ENCODE assay signal across 40 cellular contexts in genomic region chr6:63744810-63745209, GRCh38.
"Had no signal": no experiment of that assay in that cellular context is flagged by ENCODE, and none has a peak within 500 bp of the region (broad histone marks: within the 10 kb centered on the region; RNA-seq: fewer than 3 reads in every experiment).

No MANE protein-coding gene starts in this region.

- DNase-seq: activated effector memory CD4-positive, alpha-beta T cell treated with anti-CD3 and anti-CD28 coated beads, Interleukin-2, amount 50 U/mL, for 16 hours; activated effector memory CD4-positive, alpha-beta T cell treated with Interleukin-2 at 50 U/mL for 16 hours; activated gamma-delta T cell; activated gamma-delta T cell treated with Interleukin-2 at 50 U/mL for 16 hours; activated naive CD4-positive, alpha-beta T cell; activated naive CD4-positive, alpha-beta T cell treated with anti-CD3 and anti-CD28 coated beads for 36 hours; activated naive CD4-positive, alpha-beta T cell treated with anti-CD3 and anti-CD28 coated beads, Interleukin-2, amount 10 ng/mL, durations not matched to agents 7 days and 5 days; activated naive CD4-positive, alpha-beta T cell treated with anti-CD3 and anti-CD28 coated beads, Interleukin-2, amount 50 U/mL, for 16 hours; activated naive CD4-positive, alpha-beta T cell treated with Interleukin-2 at 50 U/mL for 16 hours; activated naive CD8-positive, alpha-beta T cell treated with anti-CD3 and anti-CD28 coated beads for 36 hours; activated naive CD8-positive, alpha-beta T cell treated with anti-CD3 and anti-CD28 coated beads, Interleukin-2, amount 10 ng/mL, durations not matched to agents 7 days and 5 days; activated naive CD8-positive, alpha-beta T cell treated with anti-CD3 and anti-CD28 coated beads, Interleukin-2, amount 50 U/mL, for 24 hours; activated T-cell treated with anti-CD3 and anti-CD28 coated beads, Interleukin-2, amount 50 U/mL, for 1 hour; activated T-cell treated with anti-CD3 and anti-CD28 coated beads, Interleukin-2, amount 50 U/mL, for 24 hours; activated T-cell treated with anti-CD3 and anti-CD28 coated beads, Interleukin-2, amount 50 U/mL, for 4 hours; activated T-cell treated with anti-CD3 and anti-CD28 coated beads, Interleukin-2, amount 50 U/mL, for 48 hours; activated T-cell treated with anti-CD3 and anti-CD28 coated beads, Interleukin-2, amount 50 U/mL, for 72 hours; adrenal gland; amniotic stem cell; amygdala; anterior cingulate cortex; aorta; body of pancreas; brain microvascular endothelial cell; caudate nucleus; central memory CD4-positive, alpha-beta T cell; cerebellar nuclear complex had no signal

- H3K9me3 Mint-ChIP-seq: activated T-helper 1 cell treated with anti-CD3 and anti-CD28 coated beads, Interleukin-12 subunit alpha, Interleukin-12 subunit beta, Interleukin-2, Interleukin-4 antibody, amounts not matched to agents 30 ng/mL and 10 ng/mL and 1 ng/mL, durations not matched to agents 14 hours and 24 hours and 36 hours; activated T-helper 17 cell treated with anti-CD3 and anti-CD28 coated beads, Interleukin-2, amount 50 U/mL, for 72 hours; central memory CD8-positive, alpha-beta T cell had no signal

- H3K27ac ChIP-seq: adrenal gland, ascending aorta, body of pancreas, brain microvascular endothelial cell, breast epithelium, cardiac muscle cell had no signal

- FAIRE-seq: astrocyte, bronchial epithelial cell had no signal

- H3K4me1 Mint-ChIP-seq: activated naive CD4-positive, alpha-beta T cell treated with anti-CD3 and anti-CD28 coated beads, Interleukin-2, amount 10 ng/mL, durations not matched to agents 7 days and 5 days; activated naive CD8-positive, alpha-beta T cell treated with anti-CD3 and anti-CD28 coated beads for 36 hours; activated naive CD8-positive, alpha-beta T cell treated with anti-CD3 and anti-CD28 coated beads, Interleukin-2, amount 10 ng/mL, durations not matched to agents 7 days and 5 days; activated naive CD8-positive, alpha-beta T cell treated with anti-CD3 and anti-CD28 coated beads, Interleukin-2, amount 50 U/mL, for 24 hours; activated T-helper 17 cell treated with anti-CD3 and anti-CD28 coated beads, Interleukin-2, amount 50 U/mL, for 72 hours; brain had no signal

- H3K36me3 ChIP-seq: adrenal gland, ascending aorta, brain microvascular endothelial cell, breast epithelium, cardiac muscle cell had no signal

- H3K27ac Mint-ChIP-seq: activated naive CD4-positive, alpha-beta T cell treated with anti-CD3 and anti-CD28 coated beads for 36 hours; activated naive CD4-positive, alpha-beta T cell treated with anti-CD3 and anti-CD28 coated beads, Interleukin-2, amount 10 ng/mL, durations not matched to agents 7 days and 5 days; activated naive CD4-positive, alpha-beta T cell treated with anti-CD3 and anti-CD28 coated beads, Interleukin-2, amount 50 U/mL, for 24 hours; activated naive CD4-positive, alpha-beta T cell treated with anti-CD3 and anti-CD28 coated beads, Interleukin-2, amount 50 U/mL, for 72 hours; activated naive CD8-positive, alpha-beta T cell; activated naive CD8-positive, alpha-beta T cell treated with anti-CD3 and anti-CD28 coated beads for 36 hours; activated naive CD8-positive, alpha-beta T cell treated with anti-CD3 and anti-CD28 coated beads, Interleukin-2, amount 10 ng/mL, durations not matched to agents 7 days and 5 days; activated naive CD8-positive, alpha-beta T cell treated with anti-CD3 and anti-CD28 coated beads, Interleukin-2, amount 50 U/mL, for 24 hours; activated T-cell treated with anti-CD3 and anti-CD28 coated beads, Interleukin-2, amount 50 U/mL, for 24 hours; activated T-cell treated with anti-CD3 and anti-CD28 coated beads, Interleukin-2, amount 50 U/mL, for 72 hours; activated T-helper 1 cell treated with anti-CD3 and anti-CD28 coated beads, Interleukin-12 subunit alpha, Interleukin-12 subunit beta, Interleukin-2, Interleukin-4 antibody, amounts not matched to agents 30 ng/mL and 10 ng/mL and 1 ng/mL, durations not matched to agents 14 hours and 24 hours and 36 hours; activated T-helper 17 cell treated with anti-CD3 and anti-CD28 coated beads, Interleukin-2, amount 50 U/mL, for 72 hours; activated T-helper 2 cell treated with anti-CD3 and anti-CD28 coated beads, Interferon-gamma antibody, Interleukin-2, Interleukin-4, amounts not matched to agents 10 μg/mL and 5 μg/mL and 100 μg/mL, durations not matched to agents 14 hours and 24 hours and 36 hours; brain had no signal

- ATAC-seq: activated naive CD4-positive, alpha-beta T cell treated with anti-CD3 and anti-CD28 coated beads, Interleukin-2, amount 50 U/mL, for 72 hours; activated naive CD8-positive, alpha-beta T cell treated with anti-CD3 and anti-CD28 coated beads, Interleukin-2, amount 50 U/mL, for 24 hours; activated T-cell treated with anti-CD3 and anti-CD28 coated beads, Interleukin-2, amount 50 U/mL, for 4 hours; activated T-cell treated with anti-CD3 and anti-CD28 coated beads, Interleukin-2, amount 50 U/mL, for 72 hours; activated T-helper 17 cell treated with anti-CD3 and anti-CD28 coated beads, Interleukin-2, amount 50 U/mL, for 72 hours; body of pancreas had no signal

- H3K27me3 ChIP-seq: adrenal gland, ascending aorta, body of pancreas, brain microvascular endothelial cell, breast epithelium, cardiac muscle cell had no signal

- H3K9me3 ChIP-seq: adrenal gland, ascending aorta, body of pancreas, breast epithelium had no signal

- H3K4me1 ChIP-seq: ascending aorta, body of pancreas, breast epithelium had no signal

- H3K4me3 Mint-ChIP-seq: activated naive CD4-positive, alpha-beta T cell treated with anti-CD3 and anti-CD28 coated beads for 36 hours; activated naive CD4-positive, alpha-beta T cell treated with anti-CD3 and anti-CD28 coated beads, Interleukin-2, amount 10 ng/mL, durations not matched to agents 7 days and 5 days; activated naive CD4-positive, alpha-beta T cell treated with anti-CD3 and anti-CD28 coated beads, Interleukin-2, amount 50 U/mL, for 24 hours; activated naive CD8-positive, alpha-beta T cell; activated naive CD8-positive, alpha-beta T cell treated with anti-CD3 and anti-CD28 coated beads for 36 hours; activated naive CD8-positive, alpha-beta T cell treated with anti-CD3 and anti-CD28 coated beads, Interleukin-2, amount 10 ng/mL, durations not matched to agents 7 days and 5 days; activated naive CD8-positive, alpha-beta T cell treated with anti-CD3 and anti-CD28 coated beads, Interleukin-2, amount 50 U/mL, for 24 hours; activated T-cell treated with anti-CD3 and anti-CD28 coated beads, Interleukin-2, amount 50 U/mL, for 24 hours; activated T-cell treated with anti-CD3 and anti-CD28 coated beads, Interleukin-2, amount 50 U/mL, for 4 hours; activated T-cell treated with anti-CD3 and anti-CD28 coated beads, Interleukin-2, amount 50 U/mL, for 72 hours; activated T-helper 1 cell treated with anti-CD3 and anti-CD28 coated beads, Interleukin-12 subunit alpha, Interleukin-12 subunit beta, Interleukin-2, Interleukin-4 antibody, amounts not matched to agents 30 ng/mL and 10 ng/mL and 1 ng/mL, durations not matched to agents 14 hours and 24 hours and 36 hours; activated T-helper 17 cell treated with anti-CD3 and anti-CD28 coated beads, Interleukin-2, amount 50 U/mL, for 72 hours; brain; central memory CD8-positive, alpha-beta T cell had no signal

- H3K4me3 ChIP-seq: adrenal gland, ascending aorta, body of pancreas, breast epithelium, cardiac muscle cell had no signal

- H3K36me3 Mint-ChIP-seq: activated naive CD4-positive, alpha-beta T cell treated with anti-CD3 and anti-CD28 coated beads, Interleukin-2, amount 10 ng/mL, durations not matched to agents 7 days and 5 days; activated naive CD8-positive, alpha-beta T cell treated with anti-CD3 and anti-CD28 coated beads, Interleukin-2, amount 10 ng/mL, durations not matched to agents 7 days and 5 days; brain had no signal
